1 cellular context compared by ENCODE assay signal in genomic region chr12:69070319-69071090, GRCh38.
TF ChIP-seq lines count a peak whose summit lies in the region.

No MANE protein-coding gene starts in this region.

TF ChIP-seq in HepG2, 621 proteins besides CTCF, POLR2A, EP300 and RAD21 (continued from another document):
- TF ChIP-seq ZBTB44 (CRISPR knock-in tag; IDR thresholded peaks at IDR 0.05) = no peak
- no peak for TF ChIP-seq SIX4 (CRISPR knock-in tag; IDR thresholded peaks at IDR 0.05)
- TF ChIP-seq ZFYVE20 (CRISPR knock-in tag; IDR thresholded peaks at IDR 0.05; ENCODE audit: borderline replicate concordance, low read depth) = no peak
- TF ChIP-seq ZNF280B (CRISPR knock-in tag; IDR thresholded peaks at IDR 0.05; ENCODE audit: borderline replicate concordance) = no peak
- no peak for TF ChIP-seq HDAC2 (CRISPR knock-in tag; IDR thresholded peaks at IDR 0.05)
- 0 out of 2 replicates have a peak, but pooled peaks have one; percentile 57 for TF ChIP-seq SMAD3 (CRISPR knock-in tag; IDR thresholded peaks at IDR 0.05)
- TF ChIP-seq GTF3A (CRISPR knock-in tag; conservative IDR thresholded peaks at IDR 0.05) = no peak
- no peak for TF ChIP-seq JDP2 (CRISPR knock-in tag; IDR thresholded peaks at IDR 0.05; ENCODE audit: borderline replicate concordance)
- TF ChIP-seq FOXA1 (IDR thresholded peaks at IDR 0.05) = no peak
- TF ChIP-seq FOXA1 (CRISPR knock-in tag; IDR thresholded peaks at IDR 0.05) = no peak
- no peak for TF ChIP-seq NCOA1 (CRISPR knock-in tag; IDR thresholded peaks at IDR 0.05)
- TF ChIP-seq TCF12 (IDR thresholded peaks at IDR 0.05) = no peak
- no peak for TF ChIP-seq TCF12 (CRISPR knock-in tag; IDR thresholded peaks at IDR 0.05)
- TF ChIP-seq, protein P1, sequence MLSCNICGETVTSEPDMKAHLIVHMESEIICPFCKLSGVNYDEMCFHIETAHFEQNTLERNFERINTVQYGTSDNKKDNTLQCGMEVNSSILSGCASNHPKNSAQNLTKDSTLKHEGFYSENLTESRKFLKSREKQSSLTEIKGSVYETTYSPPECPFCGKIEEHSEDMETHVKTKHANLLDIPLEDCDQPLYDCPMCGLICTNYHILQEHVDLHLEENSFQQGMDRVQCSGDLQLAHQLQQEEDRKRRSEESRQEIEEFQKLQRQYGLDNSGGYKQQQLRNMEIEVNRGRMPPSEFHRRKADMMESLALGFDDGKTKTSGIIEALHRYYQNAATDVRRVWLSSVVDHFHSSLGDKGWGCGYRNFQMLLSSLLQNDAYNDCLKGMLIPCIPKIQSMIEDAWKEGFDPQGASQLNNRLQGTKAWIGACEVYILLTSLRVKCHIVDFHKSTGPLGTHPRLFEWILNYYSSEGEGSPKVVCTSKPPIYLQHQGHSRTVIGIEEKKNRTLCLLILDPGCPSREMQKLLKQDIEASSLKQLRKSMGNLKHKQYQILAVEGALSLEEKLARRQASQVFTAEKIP (CRISPR knock-in tag; IDR thresholded peaks at IDR 0.05; ENCODE audit: borderline replicate concordance) = no peak
- TF ChIP-seq, protein P2, sequence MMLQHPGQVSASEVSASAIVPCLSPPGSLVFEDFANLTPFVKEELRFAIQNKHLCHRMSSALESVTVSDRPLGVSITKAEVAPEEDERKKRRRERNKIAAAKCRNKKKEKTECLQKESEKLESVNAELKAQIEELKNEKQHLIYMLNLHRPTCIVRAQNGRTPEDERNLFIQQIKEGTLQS (CRISPR knock-in tag; IDR thresholded peaks at IDR 0.05) = no peak
- TF ChIP-seq, protein P3, sequence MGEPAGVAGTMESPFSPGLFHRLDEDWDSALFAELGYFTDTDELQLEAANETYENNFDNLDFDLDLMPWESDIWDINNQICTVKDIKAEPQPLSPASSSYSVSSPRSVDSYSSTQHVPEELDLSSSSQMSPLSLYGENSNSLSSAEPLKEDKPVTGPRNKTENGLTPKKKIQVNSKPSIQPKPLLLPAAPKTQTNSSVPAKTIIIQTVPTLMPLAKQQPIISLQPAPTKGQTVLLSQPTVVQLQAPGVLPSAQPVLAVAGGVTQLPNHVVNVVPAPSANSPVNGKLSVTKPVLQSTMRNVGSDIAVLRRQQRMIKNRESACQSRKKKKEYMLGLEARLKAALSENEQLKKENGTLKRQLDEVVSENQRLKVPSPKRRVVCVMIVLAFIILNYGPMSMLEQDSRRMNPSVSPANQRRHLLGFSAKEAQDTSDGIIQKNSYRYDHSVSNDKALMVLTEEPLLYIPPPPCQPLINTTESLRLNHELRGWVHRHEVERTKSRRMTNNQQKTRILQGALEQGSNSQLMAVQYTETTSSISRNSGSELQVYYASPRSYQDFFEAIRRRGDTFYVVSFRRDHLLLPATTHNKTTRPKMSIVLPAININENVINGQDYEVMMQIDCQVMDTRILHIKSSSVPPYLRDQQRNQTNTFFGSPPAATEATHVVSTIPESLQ (CRISPR knock-in tag; conservative IDR thresholded peaks at IDR 0.05) = no peak
- TF ChIP-seq RARA (CRISPR knock-in tag; IDR thresholded peaks at IDR 0.05) = peak; percentile 21; the same call in 1 of the 2 replicates
- no peak for TF ChIP-seq GLI4 (CRISPR knock-in tag; IDR thresholded peaks at IDR 0.05; ENCODE audit: borderline replicate concordance)
- TF ChIP-seq CEBPZ (IDR thresholded peaks at IDR 0.05; ENCODE audit: low read length) = no peak
- no peak for TF ChIP-seq MED8 (CRISPR knock-in tag; IDR thresholded peaks at IDR 0.05; ENCODE audit: insufficient replicate concordance)
- no peak for TF ChIP-seq ZNF451 (CRISPR knock-in tag; IDR thresholded peaks at IDR 0.05)
- TF ChIP-seq ZNF207 (IDR thresholded peaks at IDR 0.05; ENCODE audit: borderline replicate concordance) = no peak
- no peak for TF ChIP-seq HNRNPK (IDR thresholded peaks at IDR 0.05; ENCODE audit: low read depth, low read length, poor library complexity, severe bottlenecking)
- no peak for TF ChIP-seq ZNF274 (CRISPR knock-in tag; IDR thresholded peaks at IDR 0.05)
- 0 out of 2 replicates have a peak, but pooled peaks have one; percentile 23 for TF ChIP-seq RCOR2 (CRISPR knock-in tag; IDR thresholded peaks at IDR 0.05)
- no peak for TF ChIP-seq SRSF9 (IDR thresholded peaks at IDR 0.05; ENCODE audit: borderline replicate concordance, insufficient read depth, low read depth, low read length, poor library complexity, severe bottlenecking)
- no peak for TF ChIP-seq ZNF18 (CRISPR knock-in tag; IDR thresholded peaks at IDR 0.05; ENCODE audit: insufficient replicate concordance)
- no peak for TF ChIP-seq ZFP90 (CRISPR knock-in tag; IDR thresholded peaks at IDR 0.05; ENCODE audit: borderline replicate concordance)
- TF ChIP-seq, protein P4, sequence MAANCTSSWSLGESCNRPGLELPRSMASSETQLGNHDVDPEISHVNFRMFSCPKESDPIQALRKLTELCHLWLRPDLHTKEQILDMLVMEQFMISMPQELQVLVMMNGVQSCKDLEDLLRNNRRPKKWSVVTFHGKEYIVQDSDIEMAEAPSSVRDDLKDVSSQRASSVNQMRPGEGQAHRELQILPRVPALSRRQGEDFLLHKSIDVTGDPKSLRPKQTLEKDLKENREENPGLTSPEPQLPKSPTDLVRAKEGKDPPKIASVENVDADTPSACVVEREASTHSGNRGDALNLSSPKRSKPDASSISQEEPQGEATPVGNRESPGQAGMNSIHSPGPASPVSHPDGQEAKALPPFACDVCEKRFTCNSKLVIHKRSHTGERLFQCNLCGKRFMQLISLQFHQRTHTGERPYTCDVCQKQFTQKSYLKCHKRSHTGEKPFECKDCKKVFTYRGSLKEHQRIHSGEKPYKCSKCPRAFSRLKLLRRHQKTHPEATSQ (CRISPR knock-in tag; IDR thresholded peaks at IDR 0.05; ENCODE audit: borderline replicate concordance) = no peak
- TF ChIP-seq ZNF577 (CRISPR knock-in tag; IDR thresholded peaks at IDR 0.05; ENCODE audit: borderline replicate concordance, low read depth) = no peak
- no peak for TF ChIP-seq CENPT (CRISPR knock-in tag; IDR thresholded peaks at IDR 0.05; ENCODE audit: low read depth)
- no peak for TF ChIP-seq HOXA7 (CRISPR knock-in tag; IDR thresholded peaks at IDR 0.05)
- TF ChIP-seq NONO (IDR thresholded peaks at IDR 0.05) = no peak
- no peak for TF ChIP-seq NONO (CRISPR knock-in tag; conservative IDR thresholded peaks at IDR 0.05)
- TF ChIP-seq TEAD3 (CRISPR knock-in tag; optimal IDR thresholded peaks at IDR 0.05; ENCODE audit: borderline replicate concordance) = peak; percentile 57
